In the genomic region with DNA sequence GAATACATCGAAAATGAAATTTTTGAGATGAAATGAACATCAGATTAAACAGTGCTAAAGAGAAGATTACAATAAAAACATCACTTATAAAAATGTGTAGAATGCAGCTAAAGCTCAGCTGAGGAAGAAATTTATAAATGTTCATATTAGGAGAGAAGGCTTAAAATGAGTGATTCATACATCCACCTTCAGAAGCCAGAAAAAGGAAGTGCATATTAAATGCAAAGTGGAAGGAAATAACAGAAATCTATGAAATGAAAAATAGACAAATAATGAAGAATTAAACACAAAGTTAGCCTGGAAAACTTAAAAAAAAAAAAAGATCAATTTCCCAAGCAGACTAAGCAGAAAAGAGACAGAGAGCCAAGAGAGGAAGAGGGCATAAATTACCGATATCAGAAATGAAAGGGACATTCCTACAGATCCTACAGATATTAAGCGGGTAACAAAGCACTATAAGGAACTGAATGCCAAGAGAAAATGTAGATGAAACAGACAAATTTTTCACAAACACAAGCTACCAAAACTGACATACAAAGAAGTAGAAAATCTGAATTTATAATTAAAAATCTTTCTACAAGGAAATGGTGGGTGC, we compare ENCODE assay signal across 23 cellular contexts.
"Had no signal": no experiment of that assay in that cellular context is flagged by ENCODE, and none has a peak within 500 bp of the region (broad histone marks: within the 10 kb centered on the region; RNA-seq: fewer than 3 reads in every experiment).

No MANE protein-coding gene starts in this region.

- DNase-seq: activated CD4-positive, alpha-beta T cell treated with anti-CD3 and anti-CD28 coated beads for 48 hours; activated CD4-positive, alpha-beta T cell treated with anti-CD3 and anti-CD28 coated beads, Interleukin-2, amount 50 U/mL, for 48 hours; activated CD8-positive, alpha-beta memory T cell treated with anti-CD3 and anti-CD28 coated beads for 24 hours; activated T-cell treated with anti-CD3 and anti-CD28 coated beads, Interleukin-2, amount 50 U/mL, for 1 hour; anterior cingulate cortex; dorsolateral prefrontal cortex; effector memory CD4-positive, alpha-beta T cell; erythroblast; gastrocnemius medialis; hippocampal formation; left cardiac atrium; left ventricle myocardium superior; stimulated activated CD4-positive, alpha-beta T cell treated with anti-CD3 and anti-CD28 coated beads, Interleukin-12 subunit alpha, Interleukin-12 subunit beta, amount 100 ng/mL, for 4 hours; stimulated activated CD4-positive, alpha-beta T cell treated with anti-CD3 and anti-CD28 coated beads, Interleukin-4, amount 100 ng/mL, for 24 hours; trophoblast cell; uterus had no signal

- H3K36me3 ChIP-seq: gastrocnemius medialis, neutrophil, ovary, thoracic aorta, uterus had no signal

- ATAC-seq: activated CD4-positive, CD25-positive, alpha-beta regulatory T cell treated with anti-CD3 and anti-CD28 coated beads, Interleukin-2, amount 50 U/mL, for 24 hours; gastrocnemius medialis; left cardiac atrium; left ventricle myocardium superior; sciatic nerve; stimulated activated effector memory CD8-positive, alpha-beta T cell treated with anti-CD3 and anti-CD28 coated beads, Interleukin-12 subunit alpha, Interleukin-12 subunit beta, amount 100 ng/mL, for 72 hours had no signal

- H3K9me3 ChIP-seq: gastrocnemius medialis, neutrophil, ovary, thoracic aorta, uterus had no signal

- H3K4me1 ChIP-seq: uterus had no signal

- H3K27me3 ChIP-seq: dorsolateral prefrontal cortex, gastrocnemius medialis, neutrophil, ovary, uterus had no signal

- H3K4me3 ChIP-seq: dorsolateral prefrontal cortex, gastrocnemius medialis, ovary, skin epidermis, thoracic aorta, uterus had no signal

- H3K27ac ChIP-seq: dorsolateral prefrontal cortex, gastrocnemius medialis, neutrophil, ovary, skin epidermis, thoracic aorta, uterus had no signal
